Comparison of ENCODE assay signal across 33 cellular contexts in the genomic region with DNA sequence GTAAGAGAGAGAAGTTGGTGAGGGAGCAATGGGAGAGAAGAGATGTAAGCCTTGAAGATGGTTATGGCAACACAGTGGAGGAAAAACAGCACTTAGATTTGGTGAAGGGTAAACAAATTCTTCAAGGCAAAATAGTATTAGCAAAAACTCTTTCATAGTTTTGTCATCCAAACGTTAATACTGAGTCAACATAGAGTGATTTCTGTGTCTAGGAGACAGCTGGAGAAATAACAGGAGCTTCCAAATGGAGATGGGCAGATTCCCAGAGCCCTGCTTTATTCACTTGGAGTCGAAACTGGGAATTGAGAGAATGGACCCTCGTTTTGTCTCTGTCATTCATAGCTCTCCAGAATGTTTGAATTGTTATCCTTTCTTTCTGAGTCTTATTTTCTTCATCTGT.
DNase-seq lines count a peak whose midpoint lies in the region; ATAC-seq, FAIRE-seq and TF ChIP-seq lines count a peak whose summit lies in the region.
"Had no signal": no experiment of that assay in that cellular context is flagged by ENCODE, and none has a peak within 500 bp of the region (broad histone marks: within the 10 kb centered on the region; RNA-seq: fewer than 3 reads in every experiment).

No MANE protein-coding gene starts in this region.

- whole genome bisulfite sequencing in gastroesophageal sphincter (ENCODE audit: low coverage in 1 of 2), 2 donors = 25 to 58% methylated on average over 3 of the region's 3 CpGs
- 40% methylated on average over 1 of the region's 3 CpGs for WGBS in mesenchymal stem cell
- 35% methylated on average over 3 of the region's 3 CpGs for WGBS in urinary bladder
- WGBS in transverse colon (ENCODE audit: low coverage in 1 of 2), 2 donors = 56 to 66% methylated on average over 3 of the region's 3 CpGs
- WGBS in HepG2 (ENCODE audit: low lambda C conversion rate) = 2% methylated on average over 3 of the region's 3 CpGs

- TF ChIP-seq CTCF in gastroesophageal sphincter (IDR thresholded peaks at IDR 0.05) = no peak
- TF ChIP-seq CTCF in transverse colon (IDR thresholded peaks at IDR 0.05) = no peak
- TF ChIP-seq CTCF in HepG2 (CRISPR knock-in tag; IDR thresholded peaks at IDR 0.05) = no peak

- peak overlapping the region in 3 of 4 donors; percentile 15 to 50 (median 39) for H3K27ac ChIP-seq in gastroesophageal sphincter
- H3K27ac ChIP-seq in mesenchymal stem cell (ENCODE audit: low read length, poor library complexity, severe bottlenecking) = no peak overlapping the region
- H3K27ac ChIP-seq in urinary bladder (ENCODE audit: low read depth) = peak overlapping the region; percentile 52
- no peak overlapping the region for H3K27ac ChIP-seq in transverse colon
- no peak overlapping the region for H3K27ac ChIP-seq in HepG2 (ENCODE audit: extremely low read length, insufficient read depth, low read length)
- H3K27ac ChIP-seq: right lobe of liver, tibial nerve had no signal

- no TSS peak for BruUV-seq in HepG2 (replicated peaks; lab: Mats Ljungman, UMichigan)

- H3K79me2 ChIP-seq in HepG2 (ENCODE audit: insufficient read depth, low read length) = no peaks in the 10 kb centered on the region

- H2BK120ac ChIP-seq in mesenchymal stem cell (ENCODE audit: low read depth, low read length) = no peak overlapping the region

- H3K23ac ChIP-seq in mesenchymal stem cell (ENCODE audit: low read length in 2 of 2) = no peak overlapping the region

- H2AFZ ChIP-seq in mesenchymal stem cell (ENCODE audit: low read depth, low read length) (no peak overlapping the region), HepG2 (ENCODE audit: low read length) (no peak overlapping the region)

- peaks cover 45% of the 10 kb centered on the region for H3K36me3 Mint-ChIP-seq in activated T-helper 2 cell treated with anti-CD3 and anti-CD28 coated beads, Interferon-gamma antibody, Interleukin-2, Interleukin-4, amounts not matched to agents 10 μg/mL and 5 μg/mL and 100 μg/mL, durations not matched to agents 14 hours and 24 hours and 36 hours (ENCODE audit: low read depth)
- H3K36me3 Mint-ChIP-seq: activated CD8-positive, alpha-beta memory T cell treated with anti-CD3 and anti-CD28 coated beads, Interleukin-2, amount 10 ng/mL, durations not matched to agents 7 days and 5 days; memory B cell had no signal

- H3K4me1 ChIP-seq in gastroesophageal sphincter = peaks cover 0 to 11% (median 0%) of the 10 kb centered on the region in 3 donors
- no peaks in the 10 kb centered on the region for H3K4me1 ChIP-seq in mesenchymal stem cell (ENCODE audit: control insufficient read depth, insufficient read depth, low read depth, low read length)
- H3K4me1 ChIP-seq in urinary bladder (ENCODE audit: insufficient read depth) = peaks cover 2% of the 10 kb centered on the region
- H3K4me1 ChIP-seq in transverse colon = peaks cover 0 to 5% (median 0%) of the 10 kb centered on the region in 4 donors
- H3K4me1 ChIP-seq in HepG2 (ENCODE audit: insufficient read depth, low read length) = no peaks in the 10 kb centered on the region

- DNase-seq in activated T-helper 2 cell treated with anti-CD3 and anti-CD28 coated beads, Interferon-gamma antibody, Interleukin-2, Interleukin-4, amounts not matched to agents 10 μg/mL and 5 μg/mL and 100 μg/mL, durations not matched to agents 14 hours and 24 hours and 36 hours (ENCODE audit: low spot score) = no peak
- no peak for DNase-seq in mesenchymal stem cell
- DNase-seq in RPMI8226 = no peak
- DNase-seq in transverse colon = no peak
- no peak for DNase-seq in HepG2 (ENCODE audit: low spot score)
- DNase-seq: activated CD8-positive, alpha-beta memory T cell treated with anti-CD3 and anti-CD28 coated beads, Interleukin-2, amount 10 ng/mL, durations not matched to agents 7 days and 5 days; activated naive CD4-positive, alpha-beta T cell; activated naive CD8-positive, alpha-beta T cell treated with anti-CD3 and anti-CD28 coated beads, Interleukin-2, amount 50 U/mL, for 24 hours; activated T-cell treated with anti-CD3 and anti-CD28 coated beads, Interleukin-2, amount 50 U/mL, for 48 hours; foreskin melanocyte; GOT3; hippocampal formation; KBM-7; left colon; NCI-H1105; NCI-H187; NCI-H2171 treated with DMSO at 0.1 percent for 48 hours; NCI-H526; NK-92 treated with Interleukin-12 subunit alpha and Interleukin-12 subunit beta, amount 100 ng/mL, for 24 hours; PC-3; right lobe of liver; stimulated activated CD4-positive, alpha-beta T cell treated with anti-CD3 and anti-CD28 coated beads, Interleukin-12 subunit alpha, Interleukin-12 subunit beta, amount 100 ng/mL, for 4 hours; stimulated activated CD4-positive, alpha-beta T cell treated with anti-CD3 and anti-CD28 coated beads, Interleukin-2, amount 100 ng/mL, for 48 hours; T-helper 2 cell had no signal

- H4K8ac ChIP-seq in mesenchymal stem cell (ENCODE audit: low read length) = no peak overlapping the region

- H3K4me2 ChIP-seq in mesenchymal stem cell (ENCODE audit: low read length, poor library complexity, severe bottlenecking) (no peak overlapping the region), HepG2 (ENCODE audit: low read depth, low read length) (no peak overlapping the region)

- H3K4me3 Mint-ChIP-seq in activated T-helper 2 cell treated with anti-CD3 and anti-CD28 coated beads, Interferon-gamma antibody, Interleukin-2, Interleukin-4, amounts not matched to agents 10 μg/mL and 5 μg/mL and 100 μg/mL, durations not matched to agents 14 hours and 24 hours and 36 hours (ENCODE audit: low read depth) = no peak overlapping the region
- H3K4me3 Mint-ChIP-seq: activated CD8-positive, alpha-beta memory T cell treated with anti-CD3 and anti-CD28 coated beads, Interleukin-2, amount 10 ng/mL, durations not matched to agents 7 days and 5 days; activated naive CD8-positive, alpha-beta T cell treated with anti-CD3 and anti-CD28 coated beads, Interleukin-2, amount 50 U/mL, for 24 hours; CD14-positive monocyte; central memory CD8-positive, alpha-beta T cell; dendritic cell treated with granulocyte-macrophage colony-stimulating factor and Interleukin-4, amounts not matched to agents 40 ng/mL and 50 ng/mL, for 4 days; memory B cell had no signal

- H2BK15ac ChIP-seq in mesenchymal stem cell (ENCODE audit: low read depth, poor library complexity, severe bottlenecking) = no peak overlapping the region

- TF ChIP-seq EP300 in gastroesophageal sphincter (IDR thresholded peaks at IDR 0.05) (no peak), transverse colon (IDR thresholded peaks at IDR 0.05; ENCODE audit: low read depth) (no peak), HepG2 (IDR thresholded peaks at IDR 0.05; ENCODE audit: low read depth in 2 of 2, low read length in 2 of 2) (no peak), HepG2 (CRISPR knock-in tag; IDR thresholded peaks at IDR 0.05; ENCODE audit: borderline replicate concordance) (no peak)

- peak overlapping the region; percentile 47 for H3K9ac ChIP-seq in mesenchymal stem cell (ENCODE audit: low read length)
- no peak overlapping the region for H3K9ac ChIP-seq in HepG2 (ENCODE audit: insufficient read depth, low read depth, low read length)

- H3K79me1 ChIP-seq in mesenchymal stem cell (replicated peaks; ENCODE audit: low read length, poor library complexity, severe bottlenecking) = no peaks in the 10 kb centered on the region

- no peaks in the 10 kb centered on the region for H3K27me3 Mint-ChIP-seq in activated T-helper 2 cell treated with anti-CD3 and anti-CD28 coated beads, Interferon-gamma antibody, Interleukin-2, Interleukin-4, amounts not matched to agents 10 μg/mL and 5 μg/mL and 100 μg/mL, durations not matched to agents 14 hours and 24 hours and 36 hours (ENCODE audit: low read depth)
- H3K27me3 Mint-ChIP-seq: activated CD8-positive, alpha-beta memory T cell treated with anti-CD3 and anti-CD28 coated beads, Interleukin-2, amount 10 ng/mL, durations not matched to agents 7 days and 5 days; activated naive CD8-positive, alpha-beta T cell treated with anti-CD3 and anti-CD28 coated beads, Interleukin-2, amount 50 U/mL, for 24 hours; central memory CD8-positive, alpha-beta T cell; dendritic cell treated with granulocyte-macrophage colony-stimulating factor and Interleukin-4, amounts not matched to agents 40 ng/mL and 50 ng/mL, for 4 days had no signal

- H2AK5ac ChIP-seq in mesenchymal stem cell (ENCODE audit: low read length, severe bottlenecking) = no peak overlapping the region

- intact Hi-C loops in activated T-helper 2 cell treated with anti-CD3 and anti-CD28 coated beads, Interferon-gamma antibody, Interleukin-2, Interleukin-4, amounts not matched to agents 10 μg/mL and 5 μg/mL and 100 μg/mL, durations not matched to agents 14 hours and 24 hours and 36 hours (cut with micrococcal nuclease) = no loop called here
- intact Hi-C loops in transverse colon (cut with DNase I; ENCODE audit: low total_unique reads) (no loop called here), HepG2 (cut with micrococcal nuclease; ENCODE audit: unreplicated experiment) (no loop called here)

- ATAC-seq in gastroesophageal sphincter (peak; percentile 46), HepG2 (no peak)
- ATAC-seq: activated CD8-positive, alpha-beta memory T cell treated with anti-CD3 and anti-CD28 coated beads, Interleukin-2, amount 10 ng/mL, durations not matched to agents 7 days and 5 days; activated naive CD8-positive, alpha-beta T cell treated with anti-CD3 and anti-CD28 coated beads, Interleukin-2, amount 50 U/mL, for 24 hours; left colon; PC-3; right lobe of liver had no signal

- H3K9me3 ChIP-seq in gastroesophageal sphincter = no peaks in the 10 kb centered on the region
- no peaks in the 10 kb centered on the region for H3K9me3 ChIP-seq in mesenchymal stem cell (ENCODE audit: control insufficient read depth, low read length)
- no peaks in the 10 kb centered on the region for H3K9me3 ChIP-seq in transverse colon
- H3K9me3 ChIP-seq in HepG2 (ENCODE audit: low read length) = no peaks in the 10 kb centered on the region
- H3K9me3 ChIP-seq: right lobe of liver, tibial nerve had no signal

- no peak overlapping the region for H3K4ac ChIP-seq in mesenchymal stem cell (ENCODE audit: low read depth in 1 of 2, low read length in 2 of 2)

- in situ Hi-C loops in transverse colon (cut with MboI; ENCODE audit: low pct_ligation_motif_present in 1 of 4, low pct_unique_long_range_greater_than_20kb in 1 of 4, low sequenced_read_pairs in 3 of 4) (no loop called here), HepG2 (cut with HindIII; ENCODE audit: extremely low pct_ligation_motif_present, low pct_unique_long_range_greater_than_20kb) (no loop called here)

- peaks cover 35% of the 10 kb centered on the region for H3K4me1 Mint-ChIP-seq in activated T-helper 2 cell treated with anti-CD3 and anti-CD28 coated beads, Interferon-gamma antibody, Interleukin-2, Interleukin-4, amounts not matched to agents 10 μg/mL and 5 μg/mL and 100 μg/mL, durations not matched to agents 14 hours and 24 hours and 36 hours (ENCODE audit: low read depth)
- H3K4me1 Mint-ChIP-seq: activated CD8-positive, alpha-beta memory T cell treated with anti-CD3 and anti-CD28 coated beads, Interleukin-2, amount 10 ng/mL, durations not matched to agents 7 days and 5 days; CD14-positive monocyte; central memory CD8-positive, alpha-beta T cell; memory B cell had no signal

- no peak overlapping the region for H2BK5ac ChIP-seq in mesenchymal stem cell (ENCODE audit: low read depth, low read length, poor library complexity, severe bottlenecking)

- peaks cover 10% of the 10 kb centered on the region for H3K9me3 Mint-ChIP-seq in activated T-helper 2 cell treated with anti-CD3 and anti-CD28 coated beads, Interferon-gamma antibody, Interleukin-2, Interleukin-4, amounts not matched to agents 10 μg/mL and 5 μg/mL and 100 μg/mL, durations not matched to agents 14 hours and 24 hours and 36 hours
- H3K9me3 Mint-ChIP-seq: activated naive CD8-positive, alpha-beta T cell treated with anti-CD3 and anti-CD28 coated beads, Interleukin-2, amount 50 U/mL, for 24 hours; CD14-positive monocyte; dendritic cell treated with granulocyte-macrophage colony-stimulating factor and Interleukin-4, amounts not matched to agents 40 ng/mL and 50 ng/mL, for 4 days had no signal

- H3K27me3 ChIP-seq in gastroesophageal sphincter (no peaks in the 10 kb centered on the region), mesenchymal stem cell (ENCODE audit: control insufficient read depth in 1 of 2, insufficient read depth in 1 of 2, low read length in 2 of 2) (no peaks in the 10 kb centered on the region), transverse colon (no peaks in the 10 kb centered on the region), HepG2 (ENCODE audit: control insufficient read depth in 1 of 2, insufficient read depth in 2 of 2, low read length in 2 of 2) (no peaks in the 10 kb centered on the region)
- H3K27me3 ChIP-seq: right lobe of liver, tibial nerve had no signal

- H3K36me3 ChIP-seq in gastroesophageal sphincter = no peaks in the 10 kb centered on the region
- no peaks in the 10 kb centered on the region for H3K36me3 ChIP-seq in mesenchymal stem cell (ENCODE audit: control insufficient read depth in 1 of 2, insufficient read depth in 2 of 2, low read depth in 1 of 2, low read length in 2 of 2)
- H3K36me3 ChIP-seq in urinary bladder (ENCODE audit: insufficient read depth) = no peaks in the 10 kb centered on the region
- no peaks in the 10 kb centered on the region for H3K36me3 ChIP-seq in transverse colon
- no peaks in the 10 kb centered on the region for H3K36me3 ChIP-seq in HepG2 (replicated peaks in 1 of 2; ENCODE audit: control insufficient read depth in 1 of 2, insufficient read depth in 2 of 2, low read length in 2 of 2)
- H3K36me3 ChIP-seq: right lobe of liver, tibial nerve had no signal

- H3K4me3 ChIP-seq in gastroesophageal sphincter (no peak overlapping the region), mesenchymal stem cell (ENCODE audit: insufficient read depth in 1 of 2, low read depth in 1 of 2, low read length in 2 of 2) (no peak overlapping the region), urinary bladder (ENCODE audit: low read depth, low read length) (no peak overlapping the region), transverse colon (no peak overlapping the region), HepG2 (replicated peaks in 1 of 3; ENCODE audit: insufficient read depth in 1 of 3, low read depth in 2 of 3, low read length in 3 of 3) (no peak overlapping the region)
- H3K4me3 ChIP-seq: right lobe of liver, tibial nerve had no signal

- H3K27ac Mint-ChIP-seq in activated T-helper 2 cell treated with anti-CD3 and anti-CD28 coated beads, Interferon-gamma antibody, Interleukin-2, Interleukin-4, amounts not matched to agents 10 μg/mL and 5 μg/mL and 100 μg/mL, durations not matched to agents 14 hours and 24 hours and 36 hours = peak overlapping the region; percentile 7
- H3K27ac Mint-ChIP-seq: activated CD8-positive, alpha-beta memory T cell treated with anti-CD3 and anti-CD28 coated beads, Interleukin-2, amount 10 ng/mL, durations not matched to agents 7 days and 5 days; activated naive CD8-positive, alpha-beta T cell treated with anti-CD3 and anti-CD28 coated beads, Interleukin-2, amount 50 U/mL, for 24 hours; dendritic cell treated with granulocyte-macrophage colony-stimulating factor and Interleukin-4, amounts not matched to agents 40 ng/mL and 50 ng/mL, for 4 days; memory B cell had no signal

- no peak for TF ChIP-seq RAD21 in HepG2 (CRISPR knock-in tag; IDR thresholded peaks at IDR 0.05)

- no peaks in the 10 kb centered on the region for H4K20me1 ChIP-seq in HepG2 (ENCODE audit: insufficient read depth, low read length)

- H2BK12ac ChIP-seq in mesenchymal stem cell (ENCODE audit: low read length in 2 of 2) = peak overlapping the region in 1 of 2 experiments; percentile 10

- CTCF ChIA-PET in HepG2 (lab: Yijun Ruan, JAX; ENCODE audit: low intra/inter-chr PET ratio, low total read pairs) = no interaction called here

- TF ChIP-seq POLR2A in gastroesophageal sphincter (IDR thresholded peaks at IDR 0.05) = no peak
- no peak for TF ChIP-seq POLR2A in transverse colon (IDR thresholded peaks at IDR 0.05)
- TF ChIP-seq POLR2A in HepG2 (IDR thresholded peaks at IDR 0.05; ENCODE audit: insufficient read depth in 1 of 2, low read depth in 2 of 2, low read length in 2 of 2) = no peak

- POLR2A ChIA-PET in HepG2 (lab: Yijun Ruan, JAX) = no interaction called here

- no peak overlapping the region for H3K14ac ChIP-seq in mesenchymal stem cell (ENCODE audit: low read length in 2 of 2)

- no peak overlapping the region for H3K18ac ChIP-seq in mesenchymal stem cell (ENCODE audit: low read depth in 1 of 2, low read length in 2 of 2)

- no peak for FAIRE-seq in HepG2 (lab: Jason Lieb, UNC)
- FAIRE-seq: astrocyte, G401.6 had no signal

- no peak overlapping the region for H4K91ac ChIP-seq in mesenchymal stem cell (ENCODE audit: low read length)

Comparison
In these comparisons a context has a peak if more than half of its experiments do, and no peak if none do; other contexts are left out.
1. H3K27ac ChIP-seq: peak in gastroesophageal sphincter (3 of 4) and urinary bladder (single experiment); none in mesenchymal stem cell (single experiment), transverse colon (0 of 4) and HepG2 (single experiment).